In genomic region chr3:181025204-181025603, GRCh38 we compare ENCODE assay signal across 24 cellular contexts.
"Had no signal": no experiment of that assay in that cellular context is flagged by ENCODE, and none has a peak within 500 bp of the region (broad histone marks: within the 10 kb centered on the region; RNA-seq: fewer than 3 reads in every experiment).

No MANE protein-coding gene starts in this region.

- H3K9me3 Mint-ChIP-seq: dendritic cell treated with granulocyte-macrophage colony-stimulating factor and Interleukin-4, amounts not matched to agents 40 ng/mL and 50 ng/mL, for 4 days; effector memory CD8-positive, alpha-beta T cell had no signal

- DNase-seq: colonic mucosa; cortex of kidney; dermis blood vessel endothelial cell; dorsolateral prefrontal cortex; effector CD4-positive, alpha-beta T cell; effector CD8-positive, alpha-beta T cell; effector memory CD4-positive, alpha-beta T cell; effector memory CD8-positive, alpha-beta T cell; endodermal cell; erythroblast; esophagus squamous epithelium; foreskin fibroblast; foreskin keratinocyte; foreskin melanocyte; gastrocnemius medialis; glutamatergic neuron; head of caudate nucleus; heart left ventricle; heart right ventricle had no signal

- H3K4me3 ChIP-seq: colonic mucosa, coronary artery, dorsolateral prefrontal cortex, esophagus muscularis mucosa, esophagus squamous epithelium, gastrocnemius medialis, gastroesophageal sphincter, heart left ventricle, heart right ventricle had no signal

- H3K27me3 Mint-ChIP-seq: dendritic cell treated with granulocyte-macrophage colony-stimulating factor and Interleukin-4, amounts not matched to agents 40 ng/mL and 50 ng/mL, for 4 days; effector memory CD8-positive, alpha-beta T cell had no signal

- H3K27ac ChIP-seq: colonic mucosa, coronary artery, dorsolateral prefrontal cortex, epithelial cell of prostate, esophagus muscularis mucosa, esophagus squamous epithelium, foreskin keratinocyte, gastrocnemius medialis, gastroesophageal sphincter, heart left ventricle, heart right ventricle had no signal

- H3K4me3 Mint-ChIP-seq: dendritic cell treated with granulocyte-macrophage colony-stimulating factor and Interleukin-4, amounts not matched to agents 40 ng/mL and 50 ng/mL, for 4 days; effector memory CD8-positive, alpha-beta T cell; endodermal cell had no signal

- H3K4me1 Mint-ChIP-seq: endodermal cell had no signal

- H3K9me3 ChIP-seq: colonic mucosa, gastrocnemius medialis had no signal

- H3K4me1 ChIP-seq: colonic mucosa, esophagus muscularis mucosa, esophagus squamous epithelium, foreskin keratinocyte, gastrocnemius medialis, gastroesophageal sphincter, heart left ventricle, heart right ventricle had no signal

- H3K27ac Mint-ChIP-seq: dendritic cell treated with granulocyte-macrophage colony-stimulating factor and Interleukin-4, amounts not matched to agents 40 ng/mL and 50 ng/mL, for 4 days; effector memory CD8-positive, alpha-beta T cell; endodermal cell had no signal

- H3K36me3 ChIP-seq: colonic mucosa, esophagus muscularis mucosa, esophagus squamous epithelium, gastrocnemius medialis, gastroesophageal sphincter, heart left ventricle, heart right ventricle had no signal
